16 cellular contexts compared by ENCODE assay signal in the genomic region with DNA sequence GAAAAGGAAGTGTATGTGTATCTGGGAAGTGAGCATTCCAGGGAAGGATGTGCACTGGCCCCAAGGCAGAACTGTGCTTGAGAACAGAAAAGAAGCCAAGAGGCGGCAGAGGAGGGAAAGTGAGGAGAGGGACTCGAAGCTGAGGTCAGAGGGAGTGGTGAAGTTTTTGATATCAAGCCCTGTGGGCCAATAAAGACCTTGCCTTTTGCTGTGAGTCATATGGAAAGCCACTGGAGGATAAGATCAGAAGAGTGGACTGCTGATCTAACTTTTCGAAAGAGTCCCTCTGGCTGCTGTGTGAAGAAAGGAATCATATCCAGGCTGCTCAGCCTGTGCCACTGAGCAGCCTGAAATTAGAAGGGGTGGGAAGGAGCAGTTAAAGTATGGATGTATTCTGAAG.
DNase-seq lines count a peak whose midpoint lies in the region; ATAC-seq and TF ChIP-seq lines count a peak whose summit lies in the region.
"Had no signal": no experiment of that assay in that cellular context is flagged by ENCODE, and none has a peak within 500 bp of the region (broad histone marks: within the 10 kb centered on the region; RNA-seq: fewer than 3 reads in every experiment).

No MANE protein-coding gene starts in this region.

- no peak for ATAC-seq in HG03159 (IDR thresholded peaks at IDR 0.05; ENCODE audit: unreplicated experiment)
- ATAC-seq: body of pancreas had no signal

- peak; percentile 69 for DNase-seq in BE2C
- peak; percentile 49 for DNase-seq in HT1080 (ENCODE audit: low read depth)
- DNase-seq in astrocyte of the hippocampus (ENCODE audit: low read depth, low spot score), result peak; percentile 44
- DNase-seq in mesendoderm, result peak; percentile 29
- DNase-seq in NCI-H187 treated with DMSO at 0.1 percent for 48 hours (lab: John Stamatoyannopoulos, UW), result no peak
- DNase-seq in mesothelial cell of epicardium (ENCODE audit: low spot score in 2 of 2, unreplicated experiment in 2 of 2), result no peak
- DNase-seq in coronary artery (ENCODE audit: low spot score), result no peak
- DNase-seq: activated CD4-positive, alpha-beta T cell treated with anti-CD3 and anti-CD28 coated beads, Interleukin-2, amount 10 ng/mL, durations not matched to agents 7 days and 5 days; activated naive CD4-positive, alpha-beta T cell treated with Interleukin-2 at 50 U/mL for 16 hours; body of pancreas; Caco-2; effector CD8-positive, alpha-beta T cell; NCI-H187; NCI-H526 treated with DMSO at 0.1 percent for 48 hours; stimulated activated naive CD4-positive, alpha-beta T cell treated with Interleukin-2 at 50 U/mL for 16 hours had no signal

- no peaks in the 10 kb centered on the region for H3K27me3 ChIP-seq in BE2C
- H3K27me3 ChIP-seq in mesendoderm (ENCODE audit: insufficient read depth, low read length, poor library complexity), result no peaks in the 10 kb centered on the region
- H3K27me3 ChIP-seq: body of pancreas had no signal

- H3K27ac ChIP-seq in mesendoderm (ENCODE audit: low read depth, low read length) (no peak overlapping the region), coronary artery (no peak overlapping the region)

- no peaks in the 10 kb centered on the region for H3K36me3 Mint-ChIP-seq in mesothelial cell of epicardium

- no peak overlapping the region for H3K9ac ChIP-seq in mesendoderm (ENCODE audit: low read length)

- peaks cover 67% of the 10 kb centered on the region for H3K4me1 ChIP-seq in BE2C
- peaks cover 2% of the 10 kb centered on the region for H3K4me1 ChIP-seq in mesendoderm (ENCODE audit: control insufficient read depth, low read depth, low read length)
- H3K4me1 ChIP-seq: Caco-2 had no signal

- H3K9me3 Mint-ChIP-seq in mesothelial cell of epicardium, result peaks cover under 1% of the 10 kb centered on the region
- H3K9me3 Mint-ChIP-seq: activated CD4-positive, alpha-beta T cell treated with anti-CD3 and anti-CD28 coated beads, Interleukin-2, amount 10 ng/mL, durations not matched to agents 7 days and 5 days had no signal

- no peak overlapping the region for H4K5ac ChIP-seq in mesendoderm (ENCODE audit: low read length)

- H3K4me2 ChIP-seq in mesendoderm (ENCODE audit: low read length), result no peak overlapping the region

- no peak overlapping the region for H4K8ac ChIP-seq in mesendoderm (ENCODE audit: low read depth, low read length)

- H2BK5ac ChIP-seq in mesendoderm (ENCODE audit: low read length), result no peak overlapping the region

- H3K18ac ChIP-seq in mesendoderm (ENCODE audit: low read length), result peak overlapping the region; percentile 41

- no peak overlapping the region for H3K4me3 Mint-ChIP-seq in mesothelial cell of epicardium
- H3K4me3 Mint-ChIP-seq: activated CD4-positive, alpha-beta T cell treated with anti-CD3 and anti-CD28 coated beads, Interleukin-2, amount 10 ng/mL, durations not matched to agents 7 days and 5 days had no signal

- no peak overlapping the region for H2BK15ac ChIP-seq in mesendoderm (replicated peaks; ENCODE audit: low read depth)

- no CpG with 5 or more reads among the region's 3 CpGs for WGBS in mesendoderm (ENCODE audit: extremely low coverage, insufficient coverage, low lambda C conversion rate)

- H3K56ac ChIP-seq in mesendoderm (ENCODE audit: low read length), result no peak overlapping the region

- H3K36me3 ChIP-seq in BE2C (no peaks in the 10 kb centered on the region), mesendoderm (ENCODE audit: control insufficient read depth, insufficient read depth, low read length) (no peaks in the 10 kb centered on the region)

- H3K23ac ChIP-seq in mesendoderm (ENCODE audit: low read length), result no peak overlapping the region

- H3K4ac ChIP-seq in mesendoderm (ENCODE audit: low read depth, low read length), result no peak overlapping the region

- no peaks in the 10 kb centered on the region for H3K79me1 ChIP-seq in mesendoderm (ENCODE audit: low read length)

- H3K27ac Mint-ChIP-seq in mesothelial cell of epicardium, result no peak overlapping the region
- H3K27ac Mint-ChIP-seq: activated CD4-positive, alpha-beta T cell treated with anti-CD3 and anti-CD28 coated beads, Interleukin-2, amount 10 ng/mL, durations not matched to agents 7 days and 5 days had no signal

- peak overlapping the region; percentile 11; the same call in 1 of the 2 replicates for H3K4me3 ChIP-seq in BE2C (ENCODE audit: low read depth, low read length)
- no peak overlapping the region for H3K4me3 ChIP-seq in mesendoderm (ENCODE audit: low read length)
- no peak overlapping the region for H3K4me3 ChIP-seq in coronary artery
- H3K4me3 ChIP-seq: body of pancreas had no signal

- H3K27me3 Mint-ChIP-seq in mesothelial cell of epicardium (ENCODE audit: low read depth), result no peaks in the 10 kb centered on the region
- H3K27me3 Mint-ChIP-seq: activated CD4-positive, alpha-beta T cell treated with anti-CD3 and anti-CD28 coated beads, Interleukin-2, amount 10 ng/mL, durations not matched to agents 7 days and 5 days had no signal

- no peak overlapping the region for H2AK5ac ChIP-seq in mesendoderm (ENCODE audit: low read length)

- H2BK120ac ChIP-seq in mesendoderm (ENCODE audit: low read depth, low read length), result no peak overlapping the region

- H3K9me3 ChIP-seq in BE2C, result no peaks in the 10 kb centered on the region
- H3K9me3 ChIP-seq: body of pancreas, Caco-2 had no signal

- TF ChIP-seq CTCF in BE2C (IDR thresholded peaks at IDR 0.05; ENCODE audit: low read depth, low read length) (peak; percentile 29; the same call in 1 of the 2 replicates), mesothelial cell of epicardium (IDR thresholded peaks at IDR 0.05; ENCODE audit: unreplicated experiment) (no peak), coronary artery (IDR thresholded peaks at IDR 0.05) (no peak)

- peaks cover 2% of the 10 kb centered on the region for H3K4me1 Mint-ChIP-seq in mesothelial cell of epicardium
- H3K4me1 Mint-ChIP-seq: activated CD4-positive, alpha-beta T cell treated with anti-CD3 and anti-CD28 coated beads, Interleukin-2, amount 10 ng/mL, durations not matched to agents 7 days and 5 days had no signal

- H3K79me2 ChIP-seq in mesendoderm (ENCODE audit: control insufficient read depth, insufficient read depth, low read length), result no peaks in the 10 kb centered on the region

Comparison
In these comparisons a context has a peak if more than half of its experiments do, and no peak if none do; other contexts are left out.
1. DNase-seq: peak in BE2C (single experiment), HT1080 (single experiment), astrocyte of the hippocampus (single experiment) and mesendoderm (single experiment); none in NCI-H187 treated with DMSO at 0.1 percent for 48 hours (single experiment), mesothelial cell of epicardium (0 of 2) and coronary artery (single experiment).